1 cellular context compared by ENCODE assay signal in the genomic region with DNA sequence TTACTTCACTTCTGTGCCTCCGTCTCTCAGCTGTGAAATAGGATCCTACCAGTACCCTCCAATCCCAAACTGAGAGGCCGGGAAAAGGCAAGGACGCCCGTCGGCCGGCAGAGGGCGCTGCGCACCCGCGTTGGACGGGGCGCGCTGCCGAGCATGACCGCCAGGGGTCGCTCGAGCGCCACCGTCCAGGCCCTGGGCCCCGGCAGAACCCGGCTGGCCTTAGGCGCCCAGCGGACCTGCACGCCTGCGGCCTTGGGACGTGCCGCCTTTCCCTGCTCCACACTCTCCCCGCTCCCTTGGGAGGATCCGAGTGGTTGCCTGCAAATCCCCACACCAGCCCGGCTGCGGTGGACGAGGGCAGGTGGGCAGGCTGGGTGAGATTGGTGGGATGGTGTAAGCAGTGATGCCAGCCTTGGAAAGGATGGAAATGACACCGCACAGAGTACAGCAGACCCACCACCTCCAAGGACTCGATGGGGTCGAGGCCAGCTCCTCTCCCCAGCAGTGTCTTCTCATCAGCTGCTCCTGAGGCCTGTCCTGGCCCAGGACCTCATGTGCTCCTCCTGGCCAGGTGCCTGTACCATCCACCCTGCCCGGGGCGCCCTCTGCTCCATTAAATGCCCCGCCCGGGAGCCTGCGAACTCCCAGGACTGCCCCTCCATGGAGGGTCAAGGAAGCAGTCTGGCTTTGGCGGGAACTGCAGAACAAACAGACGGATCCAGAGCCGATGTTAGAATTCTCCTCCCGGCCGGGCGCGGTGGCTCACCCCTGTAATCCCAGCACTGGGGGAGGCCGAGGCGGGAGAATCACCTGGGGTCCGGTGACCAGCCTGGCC.
A peak's percentile ranks its signal among the peaks of the same experiment; 100 is the strongest.
TF ChIP-seq lines count a peak whose summit lies in the region.

No MANE protein-coding gene starts in this region.

TF ChIP-seq in HepG2, 621 proteins besides CTCF, POLR2A, EP300 and RAD21 (continued from another document and continues in another):
- TF ChIP-seq ZNF382 (CRISPR knock-in tag; IDR thresholded peaks at IDR 0.05; ENCODE audit: borderline replicate concordance) (no peak), SMYD3 (CRISPR knock-in tag; IDR thresholded peaks at IDR 0.05) (no peak), HHEX (CRISPR knock-in tag; IDR thresholded peaks at IDR 0.05) (no peak), MATR3 (CRISPR knock-in tag; IDR thresholded peaks at IDR 0.05) (no peak), SMAD9 (CRISPR knock-in tag; IDR thresholded peaks at IDR 0.05) (no peak), ZSCAN20 (CRISPR knock-in tag; IDR thresholded peaks at IDR 0.05; ENCODE audit: borderline replicate concordance) (no peak), RORA (CRISPR knock-in tag; IDR thresholded peaks at IDR 0.05) (no peak), CCAR2 (optimal IDR thresholded peaks at IDR 0.05; ENCODE audit: low read depth, low read length) (no peak), NR2F1 (CRISPR knock-in tag; IDR thresholded peaks at IDR 0.05) (no peak), SUZ12 (IDR thresholded peaks at IDR 0.05; ENCODE audit: low read depth, low read length) (no peak), RARA (CRISPR knock-in tag; IDR thresholded peaks at IDR 0.05) (no peak; the same call in 1 of the 2 replicates), ZNF468 (CRISPR knock-in tag; IDR thresholded peaks at IDR 0.05) (no peak), TGIF2 (CRISPR knock-in tag; IDR thresholded peaks at IDR 0.05) (0 out of 2 replicates have a peak, but pooled peaks have one; percentile 57), KLF9 (CRISPR knock-in tag; IDR thresholded peaks at IDR 0.05; ENCODE audit: low read depth) (no peak; the same call in 1 of the 2 replicates), SOX6 (IDR thresholded peaks at IDR 0.05) (no peak), SOX6 (CRISPR knock-in tag; IDR thresholded peaks at IDR 0.05) (peak; percentile 43; the same call in 1 of the 2 replicates), ZNF780A (CRISPR knock-in tag; IDR thresholded peaks at IDR 0.05) (no peak), HNRNPUL1 (IDR thresholded peaks at IDR 0.05; ENCODE audit: low read depth, low read length) (no peak), ZNF496 (CRISPR knock-in tag; IDR thresholded peaks at IDR 0.05; ENCODE audit: insufficient replicate concordance) (no peak), ZNF441 (CRISPR knock-in tag; IDR thresholded peaks at IDR 0.05; ENCODE audit: borderline replicate concordance) (no peak), ZNF235 (CRISPR knock-in tag; IDR thresholded peaks at IDR 0.05; ENCODE audit: borderline replicate concordance) (no peak), YEATS4 (CRISPR knock-in tag; IDR thresholded peaks at IDR 0.05; ENCODE audit: borderline replicate concordance) (no peak), RBFOX2 (IDR thresholded peaks at IDR 0.05; ENCODE audit: low read depth, low read length) (no peak), NFYB (CRISPR knock-in tag; IDR thresholded peaks at IDR 0.05) (no peak), HCFC1 (IDR thresholded peaks at IDR 0.05; ENCODE audit: low read depth, low read length) (no peak)
- TF ChIP-seq, protein P1, sequence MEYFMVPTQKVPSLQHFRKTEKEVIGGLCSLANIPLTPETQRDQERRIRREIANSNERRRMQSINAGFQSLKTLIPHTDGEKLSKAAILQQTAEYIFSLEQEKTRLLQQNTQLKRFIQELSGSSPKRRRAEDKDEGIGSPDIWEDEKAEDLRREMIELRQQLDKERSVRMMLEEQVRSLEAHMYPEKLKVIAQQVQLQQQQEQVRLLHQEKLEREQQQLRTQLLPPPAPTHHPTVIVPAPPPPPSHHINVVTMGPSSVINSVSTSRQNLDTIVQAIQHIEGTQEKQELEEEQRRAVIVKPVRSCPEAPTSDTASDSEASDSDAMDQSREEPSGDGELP (IDR thresholded peaks at IDR 0.05; ENCODE audit: borderline replicate concordance, low read depth) = no peak; the same call in 1 of the 2 replicates
- TF ChIP-seq, protein P2, sequence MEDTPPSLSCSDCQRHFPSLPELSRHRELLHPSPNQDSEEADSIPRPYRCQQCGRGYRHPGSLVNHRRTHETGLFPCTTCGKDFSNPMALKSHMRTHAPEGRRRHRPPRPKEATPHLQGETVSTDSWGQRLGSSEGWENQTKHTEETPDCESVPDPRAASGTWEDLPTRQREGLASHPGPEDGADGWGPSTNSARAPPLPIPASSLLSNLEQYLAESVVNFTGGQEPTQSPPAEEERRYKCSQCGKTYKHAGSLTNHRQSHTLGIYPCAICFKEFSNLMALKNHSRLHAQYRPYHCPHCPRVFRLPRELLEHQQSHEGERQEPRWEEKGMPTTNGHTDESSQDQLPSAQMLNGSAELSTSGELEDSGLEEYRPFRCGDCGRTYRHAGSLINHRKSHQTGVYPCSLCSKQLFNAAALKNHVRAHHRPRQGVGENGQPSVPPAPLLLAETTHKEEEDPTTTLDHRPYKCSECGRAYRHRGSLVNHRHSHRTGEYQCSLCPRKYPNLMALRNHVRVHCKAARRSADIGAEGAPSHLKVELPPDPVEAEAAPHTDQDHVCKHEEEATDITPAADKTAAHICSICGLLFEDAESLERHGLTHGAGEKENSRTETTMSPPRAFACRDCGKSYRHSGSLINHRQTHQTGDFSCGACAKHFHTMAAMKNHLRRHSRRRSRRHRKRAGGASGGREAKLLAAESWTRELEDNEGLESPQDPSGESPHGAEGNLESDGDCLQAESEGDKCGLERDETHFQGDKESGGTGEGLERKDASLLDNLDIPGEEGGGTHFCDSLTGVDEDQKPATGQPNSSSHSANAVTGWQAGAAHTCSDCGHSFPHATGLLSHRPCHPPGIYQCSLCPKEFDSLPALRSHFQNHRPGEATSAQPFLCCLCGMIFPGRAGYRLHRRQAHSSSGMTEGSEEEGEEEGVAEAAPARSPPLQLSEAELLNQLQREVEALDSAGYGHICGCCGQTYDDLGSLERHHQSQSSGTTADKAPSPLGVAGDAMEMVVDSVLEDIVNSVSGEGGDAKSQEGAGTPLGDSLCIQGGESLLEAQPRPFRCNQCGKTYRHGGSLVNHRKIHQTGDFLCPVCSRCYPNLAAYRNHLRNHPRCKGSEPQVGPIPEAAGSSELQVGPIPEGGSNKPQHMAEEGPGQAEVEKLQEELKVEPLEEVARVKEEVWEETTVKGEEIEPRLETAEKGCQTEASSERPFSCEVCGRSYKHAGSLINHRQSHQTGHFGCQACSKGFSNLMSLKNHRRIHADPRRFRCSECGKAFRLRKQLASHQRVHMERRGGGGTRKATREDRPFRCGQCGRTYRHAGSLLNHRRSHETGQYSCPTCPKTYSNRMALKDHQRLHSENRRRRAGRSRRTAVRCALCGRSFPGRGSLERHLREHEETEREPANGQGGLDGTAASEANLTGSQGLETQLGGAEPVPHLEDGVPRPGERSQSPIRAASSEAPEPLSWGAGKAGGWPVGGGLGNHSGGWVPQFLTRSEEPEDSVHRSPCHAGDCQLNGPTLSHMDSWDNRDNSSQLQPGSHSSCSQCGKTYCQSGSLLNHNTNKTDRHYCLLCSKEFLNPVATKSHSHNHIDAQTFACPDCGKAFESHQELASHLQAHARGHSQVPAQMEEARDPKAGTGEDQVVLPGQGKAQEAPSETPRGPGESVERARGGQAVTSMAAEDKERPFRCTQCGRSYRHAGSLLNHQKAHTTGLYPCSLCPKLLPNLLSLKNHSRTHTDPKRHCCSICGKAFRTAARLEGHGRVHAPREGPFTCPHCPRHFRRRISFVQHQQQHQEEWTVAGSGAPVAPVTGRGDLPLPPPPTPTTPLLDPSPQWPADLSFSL (CRISPR knock-in tag; IDR thresholded peaks at IDR 0.05) = no peak
- TF ChIP-seq, protein P3, sequence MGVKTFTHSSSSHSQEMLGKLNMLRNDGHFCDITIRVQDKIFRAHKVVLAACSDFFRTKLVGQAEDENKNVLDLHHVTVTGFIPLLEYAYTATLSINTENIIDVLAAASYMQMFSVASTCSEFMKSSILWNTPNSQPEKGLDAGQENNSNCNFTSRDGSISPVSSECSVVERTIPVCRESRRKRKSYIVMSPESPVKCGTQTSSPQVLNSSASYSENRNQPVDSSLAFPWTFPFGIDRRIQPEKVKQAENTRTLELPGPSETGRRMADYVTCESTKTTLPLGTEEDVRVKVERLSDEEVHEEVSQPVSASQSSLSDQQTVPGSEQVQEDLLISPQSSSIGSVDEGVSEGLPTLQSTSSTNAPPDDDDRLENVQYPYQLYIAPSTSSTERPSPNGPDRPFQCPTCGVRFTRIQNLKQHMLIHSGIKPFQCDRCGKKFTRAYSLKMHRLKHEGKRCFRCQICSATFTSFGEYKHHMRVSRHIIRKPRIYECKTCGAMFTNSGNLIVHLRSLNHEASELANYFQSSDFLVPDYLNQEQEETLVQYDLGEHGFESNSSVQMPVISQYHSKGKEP (CRISPR knock-in tag; IDR thresholded peaks at IDR 0.05) = no peak
- TF ChIP-seq, protein P4, sequence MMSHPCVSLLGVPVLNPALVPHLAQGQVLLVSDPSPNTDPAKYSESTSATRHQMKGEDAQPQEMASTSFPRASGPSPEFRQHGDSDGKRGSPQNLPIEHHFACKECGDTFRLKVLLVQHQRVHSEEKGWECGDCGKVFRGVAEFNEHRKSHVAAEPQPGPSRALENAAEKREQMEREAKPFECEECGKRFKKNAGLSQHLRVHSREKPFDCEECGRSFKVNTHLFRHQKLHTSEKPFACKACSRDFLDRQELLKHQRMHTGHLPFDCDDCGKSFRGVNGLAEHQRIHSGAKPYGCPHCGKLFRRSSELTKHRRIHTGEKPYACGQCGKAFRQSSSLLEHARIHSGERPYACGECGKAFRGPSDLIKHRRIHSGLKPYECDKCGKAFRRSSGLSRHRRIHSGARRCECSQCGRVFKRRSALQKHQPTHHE (CRISPR knock-in tag; IDR thresholded peaks at IDR 0.05; ENCODE audit: borderline replicate concordance) = no peak
- TF ChIP-seq, protein P5, sequence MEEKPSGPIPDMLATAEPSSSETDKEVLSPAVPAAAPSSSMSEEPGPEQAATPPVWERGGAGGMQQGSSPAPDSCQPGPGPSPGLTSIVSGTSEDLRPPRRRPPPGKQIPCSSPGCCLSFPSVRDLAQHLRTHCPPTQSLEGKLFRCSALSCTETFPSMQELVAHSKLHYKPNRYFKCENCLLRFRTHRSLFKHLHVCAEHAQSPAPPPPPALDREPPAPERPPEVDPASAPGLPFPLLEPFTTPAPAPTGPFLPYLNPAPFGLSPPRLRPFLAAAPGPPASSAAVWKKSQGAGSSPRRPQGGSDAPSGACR (CRISPR knock-in tag; IDR thresholded peaks at IDR 0.05) = peak; percentile 31; the same call in 1 of the 2 replicates
- TF ChIP-seq, protein P6, sequence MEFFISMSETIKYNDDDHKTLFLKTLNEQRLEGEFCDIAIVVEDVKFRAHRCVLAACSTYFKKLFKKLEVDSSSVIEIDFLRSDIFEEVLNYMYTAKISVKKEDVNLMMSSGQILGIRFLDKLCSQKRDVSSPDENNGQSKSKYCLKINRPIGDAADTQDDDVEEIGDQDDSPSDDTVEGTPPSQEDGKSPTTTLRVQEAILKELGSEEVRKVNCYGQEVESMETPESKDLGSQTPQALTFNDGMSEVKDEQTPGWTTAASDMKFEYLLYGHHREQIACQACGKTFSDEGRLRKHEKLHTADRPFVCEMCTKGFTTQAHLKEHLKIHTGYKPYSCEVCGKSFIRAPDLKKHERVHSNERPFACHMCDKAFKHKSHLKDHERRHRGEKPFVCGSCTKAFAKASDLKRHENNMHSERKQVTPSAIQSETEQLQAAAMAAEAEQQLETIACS (CRISPR knock-in tag; IDR thresholded peaks at IDR 0.05) = no peak
- TF ChIP-seq, protein P7, sequence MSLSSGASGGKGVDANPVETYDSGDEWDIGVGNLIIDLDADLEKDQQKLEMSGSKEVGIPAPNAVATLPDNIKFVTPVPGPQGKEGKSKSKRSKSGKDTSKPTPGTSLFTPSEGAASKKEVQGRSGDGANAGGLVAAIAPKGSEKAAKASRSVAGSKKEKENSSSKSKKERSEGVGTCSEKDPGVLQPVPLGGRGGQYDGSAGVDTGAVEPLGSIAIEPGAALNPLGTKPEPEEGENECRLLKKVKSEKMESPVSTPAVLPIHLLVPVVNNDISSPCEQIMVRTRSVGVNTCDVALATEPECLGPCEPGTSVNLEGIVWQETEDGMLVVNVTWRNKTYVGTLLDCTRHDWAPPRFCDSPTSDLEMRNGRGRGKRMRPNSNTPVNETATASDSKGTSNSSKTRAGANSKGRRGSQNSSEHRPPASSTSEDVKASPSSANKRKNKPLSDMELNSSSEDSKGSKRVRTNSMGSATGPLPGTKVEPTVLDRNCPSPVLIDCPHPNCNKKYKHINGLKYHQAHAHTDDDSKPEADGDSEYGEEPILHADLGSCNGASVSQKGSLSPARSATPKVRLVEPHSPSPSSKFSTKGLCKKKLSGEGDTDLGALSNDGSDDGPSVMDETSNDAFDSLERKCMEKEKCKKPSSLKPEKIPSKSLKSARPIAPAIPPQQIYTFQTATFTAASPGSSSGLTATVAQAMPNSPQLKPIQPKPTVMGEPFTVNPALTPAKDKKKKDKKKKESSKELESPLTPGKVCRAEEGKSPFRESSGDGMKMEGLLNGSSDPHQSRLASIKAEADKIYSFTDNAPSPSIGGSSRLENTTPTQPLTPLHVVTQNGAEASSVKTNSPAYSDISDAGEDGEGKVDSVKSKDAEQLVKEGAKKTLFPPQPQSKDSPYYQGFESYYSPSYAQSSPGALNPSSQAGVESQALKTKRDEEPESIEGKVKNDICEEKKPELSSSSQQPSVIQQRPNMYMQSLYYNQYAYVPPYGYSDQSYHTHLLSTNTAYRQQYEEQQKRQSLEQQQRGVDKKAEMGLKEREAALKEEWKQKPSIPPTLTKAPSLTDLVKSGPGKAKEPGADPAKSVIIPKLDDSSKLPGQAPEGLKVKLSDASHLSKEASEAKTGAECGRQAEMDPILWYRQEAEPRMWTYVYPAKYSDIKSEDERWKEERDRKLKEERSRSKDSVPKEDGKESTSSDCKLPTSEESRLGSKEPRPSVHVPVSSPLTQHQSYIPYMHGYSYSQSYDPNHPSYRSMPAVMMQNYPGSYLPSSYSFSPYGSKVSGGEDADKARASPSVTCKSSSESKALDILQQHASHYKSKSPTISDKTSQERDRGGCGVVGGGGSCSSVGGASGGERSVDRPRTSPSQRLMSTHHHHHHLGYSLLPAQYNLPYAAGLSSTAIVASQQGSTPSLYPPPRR (CRISPR knock-in tag; IDR thresholded peaks at IDR 0.05; ENCODE audit: borderline replicate concordance) = 0 out of 2 replicates have a peak, but pooled peaks have one; percentile 34
- TF ChIP-seq, protein P8, sequence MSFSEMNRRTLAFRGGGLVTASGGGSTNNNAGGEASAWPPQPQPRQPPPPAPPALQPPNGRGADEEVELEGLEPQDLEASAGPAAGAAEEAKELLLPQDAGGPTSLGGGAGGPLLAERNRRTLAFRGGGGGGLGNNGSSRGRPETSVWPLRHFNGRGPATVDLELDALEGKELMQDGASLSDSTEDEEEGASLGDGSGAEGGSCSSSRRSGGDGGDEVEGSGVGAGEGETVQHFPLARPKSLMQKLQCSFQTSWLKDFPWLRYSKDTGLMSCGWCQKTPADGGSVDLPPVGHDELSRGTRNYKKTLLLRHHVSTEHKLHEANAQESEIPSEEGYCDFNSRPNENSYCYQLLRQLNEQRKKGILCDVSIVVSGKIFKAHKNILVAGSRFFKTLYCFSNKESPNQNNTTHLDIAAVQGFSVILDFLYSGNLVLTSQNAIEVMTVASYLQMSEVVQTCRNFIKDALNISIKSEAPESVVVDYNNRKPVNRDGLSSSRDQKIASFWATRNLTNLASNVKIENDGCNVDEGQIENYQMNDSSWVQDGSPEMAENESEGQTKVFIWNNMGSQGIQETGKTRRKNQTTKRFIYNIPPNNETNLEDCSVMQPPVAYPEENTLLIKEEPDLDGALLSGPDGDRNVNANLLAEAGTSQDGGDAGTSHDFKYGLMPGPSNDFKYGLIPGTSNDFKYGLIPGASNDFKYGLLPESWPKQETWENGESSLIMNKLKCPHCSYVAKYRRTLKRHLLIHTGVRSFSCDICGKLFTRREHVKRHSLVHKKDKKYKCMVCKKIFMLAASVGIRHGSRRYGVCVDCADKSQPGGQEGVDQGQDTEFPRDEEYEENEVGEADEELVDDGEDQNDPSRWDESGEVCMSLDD (CRISPR knock-in tag; IDR thresholded peaks at IDR 0.05; ENCODE audit: borderline replicate concordance) = no peak
